Comparison of ENCODE assay signal across 1 cellular context in genomic region chr6:41443616-41444525, GRCh38.
TF ChIP-seq lines count a peak whose summit lies in the region.

No MANE protein-coding gene starts in this region.

TF ChIP-seq in K562, 482 proteins besides CTCF, POLR2A, EP300 and RAD21:
- TF ChIP-seq PRDM10 (IDR thresholded peaks at IDR 0.05; ENCODE audit: partially characterized antibody) (peak; percentile 48), ILF3 (IDR thresholded peaks at IDR 0.05; ENCODE audit: borderline replicate concordance) (no peak), POLR2AphosphoS2 (IDR thresholded peaks at IDR 0.05; ENCODE audit: low read length) (no peak)
